Comparison of ENCODE assay signal across 10 cellular contexts in genomic region chr5:134594797-134595457, GRCh38. TPM values are rescaled to one million over a fixed set of nuclear protein-coding genes. Genes with fewer than 3 reads are reported as not detected.
DNase-seq lines count a peak whose midpoint lies in the region; ATAC-seq, FAIRE-seq and TF ChIP-seq lines count a peak whose summit lies in the region.
"Had no signal": no experiment of that assay in that cellular context is flagged by ENCODE, and none has a peak within 500 bp of the region (broad histone marks: within the 10 kb centered on the region; RNA-seq: fewer than 3 reads in every experiment).

No MANE protein-coding gene starts in this region.

- POLR2A ChIA-PET in activated CD4-positive, alpha-beta memory T cell treated with anti-CD3 and anti-CD28 coated beads, Interleukin-2, amount 10 ng/mL, durations not matched to agents 7 days and 5 days (lab: Charles Lee) = interaction anchor here (0.9 to 2.2 kb wide), 4 partner anchors 13 to 143 kb away, joined by 3 to 7 read pairs (median 4); no protein-coding TSS in a partner anchor
- POLR2A ChIA-PET in naive thymus-derived CD4-positive, alpha-beta T cell (lab: Charles Lee) = interaction anchor here (0.6 to 0.9 kb wide), 2 partner anchors 12 to 313 kb away, joined by 3 read pairs; no protein-coding TSS in a partner anchor

- no peaks in the 10 kb centered on the region for H3K79me2 ChIP-seq in smooth muscle cell (ENCODE audit: low read depth)

- H3K27me3 ChIP-seq in smooth muscle cell (ENCODE audit: low read depth) = no peaks in the 10 kb centered on the region
- H3K27me3 ChIP-seq in naive thymus-derived CD4-positive, alpha-beta T cell (ENCODE audit: control insufficient read depth in 2 of 2, insufficient read depth in 2 of 2, low read length in 2 of 2) = no peaks in the 10 kb centered on the region
- H3K27me3 ChIP-seq: spleen had no signal

- FAIRE-seq in HTR-8/SVneo (lab: Jason Lieb, UNC) = no peak

- no peaks in the 10 kb centered on the region for H3K9me3 ChIP-seq in smooth muscle cell (replicated peaks; ENCODE audit: low read depth)
- H3K9me3 ChIP-seq in naive thymus-derived CD4-positive, alpha-beta T cell (ENCODE audit: control insufficient read depth in 2 of 3, low read length in 3 of 3) = no peaks in the 10 kb centered on the region
- H3K9me3 ChIP-seq: spleen had no signal

- no peaks in the 10 kb centered on the region for H4K20me1 ChIP-seq in smooth muscle cell (ENCODE audit: low read depth)

- H2AFZ ChIP-seq in smooth muscle cell (ENCODE audit: low read depth) = no peak overlapping the region

- no peak overlapping the region for H3K4me3 ChIP-seq in smooth muscle cell
- H3K4me3 ChIP-seq in naive thymus-derived CD4-positive, alpha-beta T cell (ENCODE audit: low read length) = no peak overlapping the region
- H3K4me3 ChIP-seq: spleen had no signal

- no peaks in the 10 kb centered on the region for H3F3A ChIP-seq in smooth muscle cell (ENCODE audit: low read depth)

- no peak overlapping the region for H3K9ac ChIP-seq in smooth muscle cell (ENCODE audit: low read depth)

- peaks cover 33% of the 10 kb centered on the region for H3K4me1 Mint-ChIP-seq in activated CD4-positive, alpha-beta memory T cell treated with anti-CD3 and anti-CD28 coated beads, Interleukin-2, amount 10 ng/mL, durations not matched to agents 7 days and 5 days
- peaks cover 0 to 30% (median 0%) of the 10 kb centered on the region in 7 donors for H3K4me1 Mint-ChIP-seq in naive thymus-derived CD4-positive, alpha-beta T cell

- no peaks in the 10 kb centered on the region for H3K36me3 ChIP-seq in smooth muscle cell (ENCODE audit: low read depth)
- H3K36me3 ChIP-seq in naive thymus-derived CD4-positive, alpha-beta T cell (ENCODE audit: control insufficient read depth in 2 of 3, insufficient read depth in 3 of 3, low read length in 3 of 3) = no peaks in the 10 kb centered on the region
- H3K36me3 ChIP-seq: spleen had no signal

- CTCF ChIA-PET in activated CD4-positive, alpha-beta memory T cell treated with anti-CD3 and anti-CD28 coated beads, Interleukin-2, amount 10 ng/mL, durations not matched to agents 7 days and 5 days (lab: Charles Lee) = interaction anchor here (0.7 to 4.1 kb wide), 3 partner anchors 9 to 32 kb away, joined by 3 to 29 read pairs (median 4); no protein-coding TSS in a partner anchor
- CTCF ChIA-PET in naive thymus-derived CD4-positive, alpha-beta T cell (lab: Charles Lee) = interaction anchor here (0.7 kb wide), 1 partner anchor 724 kb away, joined by 3 read pairs; no protein-coding TSS in a partner anchor

- peak; percentile 41 for TF ChIP-seq POLR2A in GM19193 (IDR thresholded peaks at IDR 0.05; ENCODE audit: extremely low read depth, insufficient read depth, insufficient read length)

- H3K4me3 Mint-ChIP-seq in activated CD4-positive, alpha-beta memory T cell treated with anti-CD3 and anti-CD28 coated beads, Interleukin-2, amount 10 ng/mL, durations not matched to agents 7 days and 5 days = no peak overlapping the region
- H3K4me3 Mint-ChIP-seq in naive thymus-derived CD4-positive, alpha-beta T cell = no peak overlapping the region

- peak; percentile 70 for DNase-seq in DMS53 treated with DMSO at 0.1 percent for 48 hours (lab: John Stamatoyannopoulos, UW; ENCODE audit: unreplicated experiment)
- peak; percentile 42 for DNase-seq in activated CD4-positive, alpha-beta memory T cell treated with anti-CD3 and anti-CD28 coated beads, Interleukin-2, amount 10 ng/mL, durations not matched to agents 7 days and 5 days
- no peak for DNase-seq in smooth muscle cell (lab: John Stamatoyannopoulos, UW; ENCODE audit: unreplicated experiment)
- DNase-seq in SK-N-DZ (ENCODE audit: low spot score) = no peak
- DNase-seq in naive thymus-derived CD4-positive, alpha-beta T cell = no peak
- no peak for DNase-seq in HTR-8/SVneo (ENCODE audit: insufficient read length, low spot score)
- DNase-seq: Kasumi-1, spleen had no signal

- peak; percentile 74 for ATAC-seq in HG03159 (IDR thresholded peaks at IDR 0.05; ENCODE audit: unreplicated experiment)
- ATAC-seq in naive thymus-derived CD4-positive, alpha-beta T cell = no peak

- no peak overlapping the region for H3K27ac ChIP-seq in smooth muscle cell (ENCODE audit: low read depth)
- H3K27ac ChIP-seq in naive thymus-derived CD4-positive, alpha-beta T cell (ENCODE audit: low read depth, low read length) = no peak overlapping the region
- H3K27ac ChIP-seq: spleen had no signal

- intact Hi-C loops in naive thymus-derived CD4-positive, alpha-beta T cell (cut with micrococcal nuclease) = no loop called here

- H3K27ac Mint-ChIP-seq in activated CD4-positive, alpha-beta memory T cell treated with anti-CD3 and anti-CD28 coated beads, Interleukin-2, amount 10 ng/mL, durations not matched to agents 7 days and 5 days = peak overlapping the region; percentile 53
- H3K27ac Mint-ChIP-seq in naive thymus-derived CD4-positive, alpha-beta T cell = peak overlapping the region in 3 of 9 donors; percentile 30 to 73 (median 63)

- no peaks in the 10 kb centered on the region for H3K9me3 Mint-ChIP-seq in activated CD4-positive, alpha-beta memory T cell treated with anti-CD3 and anti-CD28 coated beads, Interleukin-2, amount 10 ng/mL, durations not matched to agents 7 days and 5 days
- no peaks in the 10 kb centered on the region for H3K9me3 Mint-ChIP-seq in naive thymus-derived CD4-positive, alpha-beta T cell

- no peak for TF ChIP-seq CTCF in smooth muscle cell (IDR thresholded peaks at IDR 0.05; ENCODE audit: borderline replicate concordance, insufficient read depth, poor library complexity, severe bottlenecking)

- H3K36me3 Mint-ChIP-seq in activated CD4-positive, alpha-beta memory T cell treated with anti-CD3 and anti-CD28 coated beads, Interleukin-2, amount 10 ng/mL, durations not matched to agents 7 days and 5 days (ENCODE audit: low read depth) = no peaks in the 10 kb centered on the region
- H3K36me3 Mint-ChIP-seq in naive thymus-derived CD4-positive, alpha-beta T cell = peaks cover 0 to 3% (median 0%) of the 10 kb centered on the region in 5 donors

- no peaks in the 10 kb centered on the region for H3K27me3 Mint-ChIP-seq in activated CD4-positive, alpha-beta memory T cell treated with anti-CD3 and anti-CD28 coated beads, Interleukin-2, amount 10 ng/mL, durations not matched to agents 7 days and 5 days
- H3K27me3 Mint-ChIP-seq in naive thymus-derived CD4-positive, alpha-beta T cell = no peaks in the 10 kb centered on the region

- no peak overlapping the region for H3K4me2 ChIP-seq in smooth muscle cell

- H3K4me1 ChIP-seq in smooth muscle cell (ENCODE audit: low read depth) = no peaks in the 10 kb centered on the region
- H3K4me1 ChIP-seq in naive thymus-derived CD4-positive, alpha-beta T cell (ENCODE audit: control insufficient read depth in 2 of 2, insufficient read depth in 2 of 2, low read length in 2 of 2) = no peaks in the 10 kb centered on the region
- H3K4me1 ChIP-seq: spleen had no signal

- 92% methylated on average over 3 of the region's 3 CpGs for WGBS in smooth muscle cell (ENCODE audit: low lambda C conversion rate)

RNA-seq across cellular contexts. Expression of gene SAR1B, which starts 37.7 kb away (rescaled TPM):
- 10 to 100 TPM; 55.3 to 57.7 TPM for total RNA-seq in activated CD4-positive, alpha-beta memory T cell treated with anti-CD3 and anti-CD28 coated beads, Interleukin-2, amount 10 ng/mL, durations not matched to agents 7 days and 5 days
- 69.3 and 73.8 TPM in 2 replicates for total RNA-seq in smooth muscle cell
- polyA plus RNA-seq in smooth muscle cell = 42.9 and 52.0 TPM in 2 replicates
- 23.9 and 27.0 TPM in 2 replicates for polyA plus RNA-seq in SK-N-DZ (2014; cell fraction: cytosol; rRNA removed)
- 19.9 and 34.1 TPM in 2 replicates for polyA plus RNA-seq in SK-N-DZ (2014; cell fraction: nucleus; rRNA removed)
- 10 to 100 TPM; 34.6 to 50.0 (median 40.9) TPM for total RNA-seq in naive thymus-derived CD4-positive, alpha-beta T cell
- polyA plus RNA-seq in naive thymus-derived CD4-positive, alpha-beta T cell = 10 to 100 TPM; 30.2 to 35.4 TPM

RNA-seq across cellular contexts. Expression of gene SEC24A, which starts 53.7 kb away (rescaled TPM):
- total RNA-seq in activated CD4-positive, alpha-beta memory T cell treated with anti-CD3 and anti-CD28 coated beads, Interleukin-2, amount 10 ng/mL, durations not matched to agents 7 days and 5 days = 10 to 100 TPM; 29.3 to 29.6 TPM
- total RNA-seq in smooth muscle cell = 76.9 and 82.3 TPM in 2 replicates
- polyA plus RNA-seq in smooth muscle cell = 18.1 and 27.0 TPM in 2 replicates
- polyA plus RNA-seq in SK-N-DZ (2014; cell fraction: cytosol; rRNA removed) = 12.5 and 14.4 TPM in 2 replicates
- 7.2 and 9.1 TPM in 2 replicates for polyA plus RNA-seq in SK-N-DZ (2014; cell fraction: nucleus; rRNA removed)
- total RNA-seq in naive thymus-derived CD4-positive, alpha-beta T cell = 10 to 100 TPM; 13.6 to 30.9 (median 16.0) TPM
- 1 to 10 TPM; 5.6 to 9.6 TPM for polyA plus RNA-seq in naive thymus-derived CD4-positive, alpha-beta T cell

Comparison
In these comparisons a context has a peak if more than half of its experiments do, and no peak if none do; other contexts are left out.
1. DNase-seq: peak in DMS53 treated with DMSO at 0.1 percent for 48 hours (single experiment) and activated CD4-positive, alpha-beta memory T cell treated with anti-CD3 and anti-CD28 coated beads, Interleukin-2, amount 10 ng/mL, durations not matched to agents 7 days and 5 days (single experiment); none in smooth muscle cell (single experiment), SK-N-DZ (single experiment), naive thymus-derived CD4-positive, alpha-beta T cell (0 of 9) and HTR-8/SVneo (single experiment).